19 cellular contexts compared by ENCODE assay signal in genomic region chrX:49077941-49078340, GRCh38. TPM values are rescaled to one million over a fixed set of nuclear protein-coding genes. Genes with fewer than 3 reads are reported as not detected.
DNase-seq lines count a peak whose midpoint lies in the region; ATAC-seq and TF ChIP-seq lines count a peak whose summit lies in the region.
"Had no signal": no experiment of that assay in that cellular context is flagged by ENCODE, and none has a peak within 500 bp of the region (broad histone marks: within the 10 kb centered on the region; RNA-seq: fewer than 3 reads in every experiment).

No MANE protein-coding gene starts in this region.

- CTCF ChIA-PET in RWPE1 (lab: Yijun Ruan, JAX): no interaction called here
- CTCF ChIA-PET in HEK293T (lab: Yijun Ruan, JAX): no interaction called here
- CTCF ChIA-PET in OCI-LY7 (lab: Charles Lee; ENCODE audit: unreplicated experiment): no interaction called here

- ATAC-seq in left lobe of liver: no peak
- ATAC-seq: GM23338 had no signal

- no peak for DNase-seq in activated T-cell treated with anti-CD3 and anti-CD28 coated beads, Interleukin-2, amount 50 U/mL, for 24 hours
- no peak for DNase-seq in activated T-cell treated with anti-CD3 and anti-CD28 coated beads, Interleukin-2, amount 50 U/mL, for 1 hour
- DNase-seq in RWPE1 (ENCODE audit: low spot score): no peak
- no peak for DNase-seq in left lobe of liver (ENCODE audit: low spot score)
- DNase-seq in HEK293T (ENCODE audit: extremely low spot score): no peak
- DNase-seq in OCI-LY7 (ENCODE audit: low spot score): no peak
- DNase-seq: HCEC 1CT, IMR-90, NCI-H1092 treated with DMSO at 0.1 percent for 48 hours, NCI-H146, NCI-H2029 treated with DMSO at 0.1 percent for 48 hours, NCI-H446 treated with DMSO at 0.1 percent for 48 hours, NCI-H774, PC-9 had no signal

- H3K27ac ChIP-seq in RWPE1: peak overlapping the region; percentile 87
- peak overlapping the region; percentile 93 for H3K27ac ChIP-seq in subcutaneous abdominal adipose tissue (ENCODE audit: low read depth, low read length)
- H3K27ac ChIP-seq in OCI-LY7 (ENCODE audit: low read depth, low read length, poor library complexity, severe bottlenecking): no peak overlapping the region
- H3K27ac ChIP-seq: PC-9, SJSA1 had no signal

- peaks cover 22% of the 10 kb centered on the region for H3K4me1 Mint-ChIP-seq in activated T-cell treated with anti-CD3 and anti-CD28 coated beads, Interleukin-2, amount 50 U/mL, for 24 hours (ENCODE audit: low read depth)
- H3K4me1 Mint-ChIP-seq in nephron: peaks cover 8% of the 10 kb centered on the region

- H3K4me3 ChIP-seq in subcutaneous abdominal adipose tissue (ENCODE audit: low read depth in 1 of 5, low read length in 5 of 5) (no peak overlapping the region), OCI-LY7 (ENCODE audit: low read depth, low read length, poor library complexity, severe bottlenecking) (no peak overlapping the region)
- H3K4me3 ChIP-seq: GM23338, PC-9, SJSA1 had no signal

- no peak overlapping the region for H3K9ac ChIP-seq in subcutaneous abdominal adipose tissue (ENCODE audit: low read length in 5 of 5)

- no peak overlapping the region for H3K4me2 ChIP-seq in OCI-LY7 (ENCODE audit: low read length)
- H3K4me2 ChIP-seq: GM23338 had no signal

- H3K9me3 ChIP-seq in subcutaneous abdominal adipose tissue (ENCODE audit: control insufficient read depth in 5 of 5, low read length in 5 of 5) (no peaks in the 10 kb centered on the region), OCI-LY7 (ENCODE audit: low read length) (no peaks in the 10 kb centered on the region)
- H3K9me3 ChIP-seq: SJSA1 had no signal

- intact Hi-C loops in OCI-LY7 (cut with micrococcal nuclease; ENCODE audit: unreplicated experiment): no loop called here

- H3K4me1 ChIP-seq in subcutaneous abdominal adipose tissue (ENCODE audit: control insufficient read depth in 5 of 5, insufficient read depth in 5 of 5, low read length in 5 of 5): peaks cover 2 to 28% (median 17%) of the 10 kb centered on the region in 5 donors
- H3K4me1 ChIP-seq in OCI-LY7 (ENCODE audit: insufficient read depth, low read length, poor library complexity, severe bottlenecking): peaks cover 12% of the 10 kb centered on the region

- no peaks in the 10 kb centered on the region for H3K79me2 ChIP-seq in OCI-LY7 (ENCODE audit: insufficient read depth, low read depth, low read length)

- H2AFZ ChIP-seq in OCI-LY7 (ENCODE audit: low read length): no peak overlapping the region
- H2AFZ ChIP-seq: GM23338, PC-9 had no signal

- no peaks in the 10 kb centered on the region for H4K20me1 ChIP-seq in OCI-LY7 (ENCODE audit: insufficient read depth, low read length)

- peaks cover 33% of the 10 kb centered on the region for H3K36me3 Mint-ChIP-seq in activated T-cell treated with anti-CD3 and anti-CD28 coated beads, Interleukin-2, amount 50 U/mL, for 24 hours (ENCODE audit: low read depth)
- peaks cover 6% of the 10 kb centered on the region for H3K36me3 Mint-ChIP-seq in nephron (ENCODE audit: low read depth)

- H3K27me3 ChIP-seq in subcutaneous abdominal adipose tissue (ENCODE audit: control insufficient read depth in 5 of 5, insufficient read depth in 4 of 5, low read length in 5 of 5): no peaks in the 10 kb centered on the region
- H3K27me3 ChIP-seq: SJSA1 had no signal

- H3K4me3 Mint-ChIP-seq in activated T-cell treated with anti-CD3 and anti-CD28 coated beads, Interleukin-2, amount 50 U/mL, for 24 hours: no peak overlapping the region
- H3K4me3 Mint-ChIP-seq in nephron: peak overlapping the region in 2 of 3 experiments; percentile 9 to 30

- BruUV-seq in OCI-LY7 (replicated peaks; lab: Mats Ljungman, UMichigan): no TSS peak

- H3K36me3 ChIP-seq in subcutaneous abdominal adipose tissue (ENCODE audit: control insufficient read depth in 5 of 5, insufficient read depth in 5 of 5, low read length in 5 of 5) (peaks cover 0 to 29% (median 24%) of the 10 kb centered on the region in 5 donors), OCI-LY7 (ENCODE audit: insufficient read depth, low read length) (no peaks in the 10 kb centered on the region)

- POLR2A ChIA-PET in RWPE1 (lab: Yijun Ruan, JAX; ENCODE audit: low non-redundant PET) (no interaction called here), HEK293T (lab: Yijun Ruan, JAX) (no interaction called here), OCI-LY7 (lab: Charles Lee) (no interaction called here)

- TF ChIP-seq CTCF in RWPE1 (conservative IDR thresholded peaks at IDR 0.05; ENCODE audit: low read depth): no peak
- TF ChIP-seq CTCF in nephron (IDR thresholded peaks at IDR 0.05; ENCODE audit: unreplicated experiment in 3 of 3): no peak
- no peak for TF ChIP-seq CTCF in OCI-LY7 (conservative IDR thresholded peaks at IDR 0.05; ENCODE audit: low read length)

- H3K27me3 Mint-ChIP-seq in activated T-cell treated with anti-CD3 and anti-CD28 coated beads, Interleukin-2, amount 50 U/mL, for 24 hours: peaks cover 4% of the 10 kb centered on the region
- H3K27me3 Mint-ChIP-seq in nephron (ENCODE audit: low read depth): peaks cover 4% of the 10 kb centered on the region

- H3K9me2 ChIP-seq in OCI-LY7 (ENCODE audit: insufficient read depth, low read length): no peaks in the 10 kb centered on the region

- peak overlapping the region; percentile 93 for H3K27ac Mint-ChIP-seq in activated T-cell treated with anti-CD3 and anti-CD28 coated beads, Interleukin-2, amount 50 U/mL, for 24 hours
- H3K27ac Mint-ChIP-seq in nephron: no peak overlapping the region
- H3K27ac Mint-ChIP-seq: GM23338 had no signal

- H3K9me3 Mint-ChIP-seq in activated T-cell treated with anti-CD3 and anti-CD28 coated beads, Interleukin-2, amount 50 U/mL, for 24 hours: no peaks in the 10 kb centered on the region
- H3K9me3 Mint-ChIP-seq in nephron: peaks cover 8% of the 10 kb centered on the region
- H3K9me3 Mint-ChIP-seq: GM23338 had no signal

TF ChIP-seq in HEK293T, 16 proteins besides CTCF, POLR2A, EP300 and RAD21:
- no peak for TF ChIP-seq FOXA1 (IDR thresholded peaks at IDR 0.05)
- no peak for TF ChIP-seq FOXM1 (IDR thresholded peaks at IDR 0.05; ENCODE audit: borderline replicate concordance)
- no peak for TF ChIP-seq SP1 (IDR thresholded peaks at IDR 0.05)
- no peak for TF ChIP-seq HDGF (IDR thresholded peaks at IDR 0.05; ENCODE audit: borderline replicate concordance)
- TF ChIP-seq ARNT (IDR thresholded peaks at IDR 0.05): no peak
- TF ChIP-seq CTBP1 (IDR thresholded peaks at IDR 0.05; ENCODE audit: borderline replicate concordance): no peak
- no peak for TF ChIP-seq L3MBTL2 (conservative IDR thresholded peaks at IDR 0.05)
- no peak for TF ChIP-seq LEF1 (IDR thresholded peaks at IDR 0.05; ENCODE audit: borderline replicate concordance)
- TF ChIP-seq TARDBP (IDR thresholded peaks at IDR 0.05): no peak
- TF ChIP-seq NFRKB (IDR thresholded peaks at IDR 0.05): no peak
- no peak for TF ChIP-seq ZNF384 (IDR thresholded peaks at IDR 0.05)
- no peak for TF ChIP-seq FOXK2 (IDR thresholded peaks at IDR 0.05)
- no peak for TF ChIP-seq PKNOX1 (IDR thresholded peaks at IDR 0.05)
- TF ChIP-seq BHLHE40 (IDR thresholded peaks at IDR 0.05; ENCODE audit: borderline replicate concordance): no peak
- no peak for TF ChIP-seq ELF4 (IDR thresholded peaks at IDR 0.05)

RNA-seq across cellular contexts. Expression of gene WDR45, which starts 1.7 kb away (rescaled TPM):
- total RNA-seq in left lobe of liver (49.4 TPM), OCI-LY7 (2022) (46.2 and 48.7 TPM in 2 replicates)
- total RNA-seq in OCI-LY7 (2014; rRNA removed; shearing (Covaris generic)): 32.4 and 37.6 TPM in 2 replicates

RNA-seq across cellular contexts. Expression of gene PRAF2, which starts 4.1 kb away (rescaled TPM):
- 5.4 TPM for total RNA-seq in left lobe of liver
- total RNA-seq in OCI-LY7 (2014; rRNA removed; shearing (Covaris generic)): 2.3 and 8.1 TPM in 2 replicates
- total RNA-seq in OCI-LY7 (2022): 17.5 and 20.3 TPM in 2 replicates

RNA-seq across cellular contexts. Expression of gene CCDC120, which starts 19.1 kb away (rescaled TPM):
- total RNA-seq in left lobe of liver: 4.7 TPM
- 0.95 and 1.4 TPM in 2 replicates for total RNA-seq in OCI-LY7 (2014; rRNA removed; shearing (Covaris generic))
- 3.6 and 4.1 TPM in 2 replicates for total RNA-seq in OCI-LY7 (2022)
- total RNA-seq: LHCN-M2 had no signal

RNA-seq across cellular contexts. Expression of gene TFE3, which starts 34.8 kb away (rescaled TPM):
- total RNA-seq in left lobe of liver (16.8 TPM), OCI-LY7 (2022) (19.0 and 19.8 TPM in 2 replicates)
- total RNA-seq in OCI-LY7 (2014; rRNA removed; shearing (Covaris generic)): 7.6 and 10.2 TPM in 2 replicates

RNA-seq across cellular contexts. Expression of gene GPKOW, which starts 45.6 kb away (rescaled TPM):
- total RNA-seq in left lobe of liver (11.5 TPM), OCI-LY7 (2022) (16.8 and 17.7 TPM in 2 replicates)
- total RNA-seq in OCI-LY7 (2014; rRNA removed; shearing (Covaris generic)): 18.8 and 27.5 TPM in 2 replicates
